In the genomic region with DNA sequence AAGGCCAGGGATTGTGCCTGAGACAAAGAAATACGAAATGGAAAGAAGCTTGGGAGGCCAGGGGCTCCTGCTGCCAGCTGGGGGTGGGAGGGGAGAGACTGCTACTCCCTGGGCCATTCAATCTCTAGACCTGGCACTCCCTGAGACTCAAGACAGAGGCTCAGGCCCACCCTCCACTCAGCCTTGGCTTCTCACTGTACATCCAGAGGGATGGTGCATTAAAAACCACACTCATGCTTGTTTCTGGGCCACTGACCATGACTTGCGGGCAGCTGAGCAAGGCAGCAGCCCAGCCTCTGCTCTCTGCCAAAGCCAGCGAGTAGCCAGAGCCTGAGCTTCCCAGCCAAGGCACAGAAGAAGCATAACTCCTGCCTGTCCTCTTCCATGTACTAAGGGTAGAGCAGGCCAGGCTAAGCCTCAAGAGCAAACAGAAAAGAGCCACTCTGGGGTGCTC, we compare ENCODE assay signal across 16 cellular contexts. TPM values are rescaled to one million over a fixed set of nuclear protein-coding genes. Genes with fewer than 3 reads are reported as not detected.
DNase-seq lines count a peak whose midpoint lies in the region; ATAC-seq, FAIRE-seq and TF ChIP-seq lines count a peak whose summit lies in the region.
"Had no signal": no experiment of that assay in that cellular context is flagged by ENCODE, and none has a peak within 500 bp of the region (broad histone marks: within the 10 kb centered on the region; RNA-seq: fewer than 3 reads in every experiment).

No MANE protein-coding gene starts in this region.

- POLR2A ChIA-PET in HepG2 (lab: Yijun Ruan, JAX): no interaction called here

- in situ Hi-C loops in HepG2 (cut with HindIII; ENCODE audit: extremely low pct_ligation_motif_present, low pct_unique_long_range_greater_than_20kb): no loop called here

- no TSS peak for BruUV-seq in HepG2 (replicated peaks; lab: Mats Ljungman, UMichigan)

- H3K4me2 ChIP-seq in HepG2 (ENCODE audit: low read depth, low read length) (no peak overlapping the region), parathyroid adenoma (ENCODE audit: low read length) (no peak overlapping the region), MM.1S (ENCODE audit: low read depth, low read length) (no peak overlapping the region)

- no peak overlapping the region for H3K9ac ChIP-seq in liver (ENCODE audit: low read depth in 1 of 2, low read length in 2 of 2)
- H3K9ac ChIP-seq in HepG2 (ENCODE audit: insufficient read depth, low read depth, low read length): no peak overlapping the region
- H3K9ac ChIP-seq in parathyroid adenoma: no peak overlapping the region
- no peak overlapping the region for H3K9ac ChIP-seq in MM.1S (ENCODE audit: low read length)

- no peak for FAIRE-seq in HepG2 (lab: Jason Lieb, UNC)
- FAIRE-seq: islet of Langerhans, small intestine had no signal

- CTCF ChIA-PET in HepG2 (lab: Yijun Ruan, JAX; ENCODE audit: low intra/inter-chr PET ratio, low total read pairs): no interaction called here

- TF ChIP-seq POLR2A in HepG2 (IDR thresholded peaks at IDR 0.05; ENCODE audit: insufficient read depth in 1 of 2, low read depth in 2 of 2, low read length in 2 of 2): no peak

- H3K79me2 ChIP-seq in HepG2 (ENCODE audit: insufficient read depth, low read length): peaks cover 2% of the 10 kb centered on the region
- H3K79me2 ChIP-seq in parathyroid adenoma: no peaks in the 10 kb centered on the region
- H3K79me2 ChIP-seq in MM.1S (ENCODE audit: low read length): no peaks in the 10 kb centered on the region

- ATAC-seq in HepG2 (no peak), left ventricle myocardium superior (peak; percentile 9)
- ATAC-seq: body of pancreas, gastroesophageal sphincter had no signal

- no peaks in the 10 kb centered on the region for H3K9me2 ChIP-seq in MM.1S (replicated peaks; ENCODE audit: insufficient read depth, low read length)

- H3K27ac ChIP-seq in liver (ENCODE audit: low read depth in 1 of 2, low read length in 2 of 2) (peak overlapping the region; percentile 15 to 74), HepG2 (ENCODE audit: extremely low read length, insufficient read depth, low read length) (no peak overlapping the region), parathyroid adenoma (peak overlapping the region; percentile 2), MM.1S (ENCODE audit: low read length) (no peak overlapping the region)
- H3K27ac ChIP-seq: body of pancreas had no signal

- TF ChIP-seq RAD21 in liver (IDR thresholded peaks at IDR 0.05): peak in 1 of 2 donors; percentile 53
- TF ChIP-seq RAD21 in HepG2 (CRISPR knock-in tag; IDR thresholded peaks at IDR 0.05): no peak

- TF ChIP-seq CTCF in liver (IDR thresholded peaks at IDR 0.05; ENCODE audit: low read depth, low read length, missing input control) (no peak), HepG2 (CRISPR knock-in tag; IDR thresholded peaks at IDR 0.05) (no peak), parathyroid adenoma (IDR thresholded peaks at IDR 0.05) (no peak), MM.1S (IDR thresholded peaks at IDR 0.05; ENCODE audit: low read length) (no peak)

- H4K20me1 ChIP-seq in HepG2 (ENCODE audit: insufficient read depth, low read length): no peaks in the 10 kb centered on the region
- no peaks in the 10 kb centered on the region for H4K20me1 ChIP-seq in MM.1S (ENCODE audit: insufficient read depth, low read length)

- H3K4me3 ChIP-seq in liver (ENCODE audit: low read depth in 1 of 3, low read length in 3 of 3): peak overlapping the region in 1 of 3 donors; percentile 7
- H3K4me3 ChIP-seq in HepG2 (replicated peaks in 1 of 3; ENCODE audit: insufficient read depth in 1 of 3, low read depth in 2 of 3, low read length in 3 of 3): no peak overlapping the region
- H3K4me3 ChIP-seq in parathyroid adenoma (ENCODE audit: low read depth, low read length): no peak overlapping the region
- no peak overlapping the region for H3K4me3 ChIP-seq in MM.1S (ENCODE audit: low read length)
- H3K4me3 ChIP-seq: body of pancreas, gastroesophageal sphincter had no signal

- intact Hi-C loops in HepG2 (cut with micrococcal nuclease; ENCODE audit: unreplicated experiment) (no loop called here), left ventricle myocardium superior (cut with micrococcal nuclease) (no loop called here)

- H3F3A ChIP-seq in MM.1S (ENCODE audit: insufficient read depth, low read length): no peaks in the 10 kb centered on the region

- DNase-seq in HepG2 (ENCODE audit: low spot score): no peak
- no peak for DNase-seq in left ventricle myocardium superior
- DNase-seq in MM.1S: no peak
- DNase-seq in foreskin melanocyte: no peak
- no peak for DNase-seq in activated CD8-positive, alpha-beta memory T cell treated with anti-CD3 and anti-CD28 coated beads, Interleukin-2, amount 50 U/mL, for 48 hours
- DNase-seq in DMS153 treated with DMSO at 0.1 percent for 48 hours (lab: John Stamatoyannopoulos, UW; ENCODE audit: unreplicated experiment): no peak
- DNase-seq: activated CD4-positive, alpha-beta T cell treated with anti-CD3 and anti-CD28 coated beads, Interleukin-2, amount 50 U/mL, for 4 hours; body of pancreas; endodermal cell; Kasumi-1; NCI-H2029; small intestine had no signal

- H3K9me3 ChIP-seq in liver (ENCODE audit: control insufficient read depth in 4 of 4, low read length in 3 of 4) (no peaks in the 10 kb centered on the region), HepG2 (ENCODE audit: low read length) (no peaks in the 10 kb centered on the region), parathyroid adenoma (ENCODE audit: control insufficient read depth, low read length) (no peaks in the 10 kb centered on the region), MM.1S (replicated peaks; ENCODE audit: insufficient read depth, low read length) (no peaks in the 10 kb centered on the region)
- H3K9me3 ChIP-seq: body of pancreas, gastroesophageal sphincter had no signal

- H3K27me3 ChIP-seq in liver (ENCODE audit: control insufficient read depth in 4 of 4, insufficient read depth in 4 of 4, low read length in 3 of 4): no peaks in the 10 kb centered on the region
- no peaks in the 10 kb centered on the region for H3K27me3 ChIP-seq in HepG2 (ENCODE audit: control insufficient read depth in 1 of 2, insufficient read depth in 2 of 2, low read length in 2 of 2)
- H3K27me3 ChIP-seq in parathyroid adenoma (ENCODE audit: control insufficient read depth, insufficient read depth, low read length): no peaks in the 10 kb centered on the region
- no peaks in the 10 kb centered on the region for H3K27me3 ChIP-seq in MM.1S (replicated peaks; ENCODE audit: insufficient read depth, low read length)
- H3K27me3 ChIP-seq: body of pancreas, gastroesophageal sphincter had no signal

- H3K36me3 ChIP-seq in liver (ENCODE audit: control insufficient read depth in 4 of 4, insufficient read depth in 3 of 4, low read depth in 1 of 4, low read length in 3 of 4): peaks cover 0 to 3% (median 0%) of the 10 kb centered on the region in 4 donors
- peaks cover 6 to 22% of the 10 kb centered on the region in 2 experiments for H3K36me3 ChIP-seq in HepG2 (replicated peaks in 1 of 2; ENCODE audit: control insufficient read depth in 1 of 2, insufficient read depth in 2 of 2, low read length in 2 of 2)
- H3K36me3 ChIP-seq in parathyroid adenoma (ENCODE audit: control insufficient read depth, insufficient read depth, low read length): no peaks in the 10 kb centered on the region
- no peaks in the 10 kb centered on the region for H3K36me3 ChIP-seq in MM.1S (replicated peaks; ENCODE audit: insufficient read depth, low read length)

- peaks cover 9 to 57% (median 50%) of the 10 kb centered on the region in 4 donors for H3K4me1 ChIP-seq in liver (ENCODE audit: control insufficient read depth in 4 of 4, insufficient read depth in 4 of 4, low read length in 3 of 4)
- peaks cover 46% of the 10 kb centered on the region for H3K4me1 ChIP-seq in HepG2 (ENCODE audit: insufficient read depth, low read length)
- H3K4me1 ChIP-seq in parathyroid adenoma: peaks cover 21% of the 10 kb centered on the region
- H3K4me1 ChIP-seq in MM.1S (ENCODE audit: low read length): peaks cover 12% of the 10 kb centered on the region
- H3K4me1 ChIP-seq: body of pancreas had no signal

- WGBS in liver: 42% methylated on average over 3 of the region's 3 CpGs
- WGBS in HepG2 (ENCODE audit: low lambda C conversion rate): 90% methylated on average over 3 of the region's 3 CpGs

- H2AFZ ChIP-seq in HepG2 (ENCODE audit: low read length): no peak overlapping the region
- H2AFZ ChIP-seq in parathyroid adenoma: peak overlapping the region; percentile 27
- no peak overlapping the region for H2AFZ ChIP-seq in MM.1S (ENCODE audit: low read length)

- TF ChIP-seq EP300 in HepG2 (IDR thresholded peaks at IDR 0.05; ENCODE audit: low read depth in 2 of 2, low read length in 2 of 2) (no peak), HepG2 (CRISPR knock-in tag; IDR thresholded peaks at IDR 0.05; ENCODE audit: borderline replicate concordance) (no peak)

TF ChIP-seq in liver, 16 proteins besides CTCF, POLR2A, EP300 and RAD21 (continues in another document):
- TF ChIP-seq NR2F2 (IDR thresholded peaks at IDR 0.05) (no peak), SP1 (IDR thresholded peaks at IDR 0.05) (no peak)

TF ChIP-seq in HepG2, 621 proteins besides CTCF, POLR2A, EP300 and RAD21 (continues in another document):
- no peak for TF ChIP-seq RBFOX2 (IDR thresholded peaks at IDR 0.05; ENCODE audit: low read depth, low read length)

RNA-seq across cellular contexts. Expression of a gene that starts 41.5 kb away (rescaled TPM):
- total RNA-seq in liver (10 to 100 TPM in 1 of 2 donors, 1 to 10 TPM in 1; 1.3 to 28.4 TPM), HepG2 (2016; rRNA removed; fragmentation: Illumina TruSeq; extraction: Trizol) (4.2 and 4.7 TPM in 2 replicates), left ventricle myocardium superior (20.8 TPM)
- polyA plus RNA-seq in liver (1 to 10 TPM; 3.6 to 6.6 TPM), HepG2 (2011; rRNA removed) (5.3 TPM in 2 replicates)
- total RNA-seq in HepG2 (2016; cell fraction: cytosol; rRNA removed; fragmentation: Illumina TruSeq; extraction: Trizol; ENCODE audit: low read depth): 2.8 and 3.0 TPM in 2 replicates
- total RNA-seq in HepG2 (2016; cell fraction: insoluble cytoplasmic fraction; rRNA removed; fragmentation: Illumina TruSeq; extraction: Trizol): 4.4 and 4.6 TPM in 2 replicates
- 4.6 and 5.9 TPM in 2 replicates for total RNA-seq in HepG2 (2016; cell fraction: membrane; rRNA removed; fragmentation: Illumina TruSeq; extraction: Trizol)
- 8.8 and 10.6 TPM in 2 replicates for total RNA-seq in HepG2 (2016; cell fraction: nucleus; rRNA removed; fragmentation: Illumina TruSeq; extraction: Trizol)
- polyA plus RNA-seq in HepG2 (2011; cell fraction: cytosol; rRNA removed): 1.9 and 2.8 TPM in 2 replicates
- polyA plus RNA-seq in HepG2 (2011; cell fraction: nucleus; rRNA removed): 29.2 and 36.9 TPM in 2 replicates
- 4.9 and 8.6 TPM in 2 replicates for polyA plus RNA-seq in HepG2 (2012)
- polyA plus RNA-seq in HepG2 (2016; cell fraction: cytosol; fragmentation: Illumina TruSeq; extraction: Trizol; ENCODE audit: low read depth): 2.0 and 2.7 TPM in 2 replicates
- polyA plus RNA-seq in HepG2 (2016; cell fraction: insoluble cytoplasmic fraction; fragmentation: Illumina TruSeq; extraction: Trizol; ENCODE audit: low read depth): 4.0 and 5.3 TPM in 2 replicates
- polyA plus RNA-seq in HepG2 (2016; cell fraction: membrane; fragmentation: Illumina TruSeq; extraction: Trizol; ENCODE audit: low read depth): 3.2 and 3.3 TPM in 2 replicates
- polyA plus RNA-seq in HepG2 (2016; cell fraction: nucleus; fragmentation: Illumina TruSeq; extraction: Trizol; ENCODE audit: insufficient read depth, low read depth): 22.7 and 28.3 TPM in 2 replicates
- polyA minus RNA-seq in HepG2 (2011; rRNA and poly(A)+ RNA removed; ENCODE audit: low replicate concordance): 9.4 and 13.8 TPM in 2 replicates
- 4.8 and 6.2 TPM in 2 replicates for polyA minus RNA-seq in HepG2 (2011; cell fraction: cytosol; rRNA and poly(A)+ RNA removed)
- 17.6 and 22.1 TPM in 2 replicates for polyA minus RNA-seq in HepG2 (2011; cell fraction: nucleus; rRNA and poly(A)+ RNA removed)

Comparison
In these comparisons a context has a peak if more than half of its experiments do, and no peak if none do; other contexts are left out.
1. H3K27ac ChIP-seq: peak in liver (2 of 2) and parathyroid adenoma (single experiment); none in HepG2 (single experiment) and MM.1S (single experiment).